In the genomic region with DNA sequence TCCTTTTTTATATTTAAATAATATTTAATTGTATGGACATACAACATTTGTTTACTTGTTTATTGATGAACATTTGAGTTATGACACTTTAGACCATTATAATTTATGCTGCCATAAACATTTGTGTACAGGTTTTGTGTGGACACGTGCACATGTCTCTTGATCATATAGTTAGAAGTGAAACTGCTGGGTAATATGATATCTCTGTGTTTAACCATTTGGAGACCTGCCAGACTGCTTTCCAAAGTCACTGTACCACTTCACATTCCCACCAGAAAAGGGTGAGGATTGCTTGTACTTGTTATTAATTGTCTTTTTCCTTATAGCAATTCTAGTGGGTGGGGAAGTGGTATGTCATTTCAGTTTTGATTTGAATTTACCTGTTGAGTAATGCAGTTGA, we compare ENCODE assay signal across 15 cellular contexts.
DNase-seq lines count a peak whose midpoint lies in the region; TF ChIP-seq lines count a peak whose summit lies in the region.
"Had no signal": no experiment of that assay in that cellular context is flagged by ENCODE, and none has a peak within 500 bp of the region (broad histone marks: within the 10 kb centered on the region; RNA-seq: fewer than 3 reads in every experiment).

No MANE protein-coding gene starts in this region.

- H3K36me3 ChIP-seq in fibroblast of lung (ENCODE audit: control insufficient read depth, insufficient read depth, low read length) (no peaks in the 10 kb centered on the region), ascending aorta (no peaks in the 10 kb centered on the region)
- H3K36me3 ChIP-seq: BLaER1, heart left ventricle, left lung had no signal

- H3K4me3 ChIP-seq in fibroblast of lung (replicated peaks in 1 of 4; ENCODE audit: control extremely low read depth in 1 of 4, insufficient read depth in 1 of 4, low read depth in 3 of 4, low read length in 4 of 4) (no peak overlapping the region), ascending aorta (no peak overlapping the region)
- H3K4me3 ChIP-seq: BLaER1, heart left ventricle, left lung had no signal

- no peak overlapping the region for H2AFZ ChIP-seq in fibroblast of lung (ENCODE audit: low read length)

- DNase-seq in H4 (ENCODE audit: low spot score): peak; percentile 19
- DNase-seq in NCI-H2029 treated with DMSO at 0.1 percent for 48 hours (lab: John Stamatoyannopoulos, UW): peak; percentile 57
- peak; percentile 62 for DNase-seq in NCI-H82 treated with DMSO at 0.1 percent for 48 hours (lab: John Stamatoyannopoulos, UW; ENCODE audit: unreplicated experiment)
- peak; percentile 28 to 36 for DNase-seq in fibroblast of lung (ENCODE audit: low read depth in 2 of 2)
- no peak for DNase-seq in activated naive CD4-positive, alpha-beta T cell treated with Interleukin-2 at 50 U/mL for 16 hours
- no peak for DNase-seq in stimulated activated naive CD4-positive, alpha-beta T cell treated with Interleukin-2 at 50 U/mL for 16 hours (lab: John Stamatoyannopoulos, UW)
- DNase-seq in ascending aorta (ENCODE audit: low spot score in 2 of 2): no peak
- DNase-seq in mucosa of gallbladder (ENCODE audit: low spot score): no peak
- DNase-seq: activated gamma-delta T cell treated with Interleukin-2 at 50 U/mL for 16 hours; heart left ventricle; left lung; natural killer cell; NK-92 treated with Interleukin-12 subunit alpha and Interleukin-12 subunit beta, amount 100 ng/mL, for 24 hours had no signal

- H3K4me1 ChIP-seq in fibroblast of lung (ENCODE audit: control insufficient read depth, extremely low read depth, insufficient read depth, low read length) (no peaks in the 10 kb centered on the region), ascending aorta (no peaks in the 10 kb centered on the region)
- H3K4me1 ChIP-seq: heart left ventricle, left lung had no signal

- no peaks in the 10 kb centered on the region for H3K9me3 ChIP-seq in fibroblast of lung (ENCODE audit: control insufficient read depth, insufficient read depth, low read depth, low read length)
- H3K9me3 ChIP-seq in ascending aorta: no peaks in the 10 kb centered on the region
- H3K9me3 ChIP-seq: BLaER1 had no signal

- H3K27me3 ChIP-seq in fibroblast of lung (ENCODE audit: control insufficient read depth, insufficient read depth, low read length) (no peaks in the 10 kb centered on the region), ascending aorta (no peaks in the 10 kb centered on the region)
- H3K27me3 ChIP-seq: BLaER1, heart left ventricle, left lung had no signal

- H3K4me2 ChIP-seq in fibroblast of lung (ENCODE audit: extremely low read depth, insufficient read depth, low read length): no peak overlapping the region
- H3K4me2 ChIP-seq: BLaER1, KMS-11 had no signal

- no peak overlapping the region for H3K9ac ChIP-seq in fibroblast of lung (ENCODE audit: insufficient read depth, low read length)
- H3K9ac ChIP-seq: BLaER1, KMS-11 had no signal

- intact Hi-C loops in ascending aorta (cut with DNase I): no loop called here

- TF ChIP-seq CTCF in fibroblast of lung (conservative IDR thresholded peaks at IDR 0.05 in 1 of 2, IDR thresholded peaks at IDR 0.05 in 1 of 2; ENCODE audit: low read depth in 1 of 2, low read length in 2 of 2) (no peak), ascending aorta (IDR thresholded peaks at IDR 0.05) (no peak)

- H3K27ac ChIP-seq in fibroblast of lung (ENCODE audit: insufficient read depth, low read length) (no peak overlapping the region), ascending aorta (no peak overlapping the region)
- H3K27ac ChIP-seq: BLaER1, heart left ventricle, KMS-11, left lung had no signal

- H3K79me2 ChIP-seq in fibroblast of lung (ENCODE audit: control insufficient read depth, insufficient read depth, low read length): no peaks in the 10 kb centered on the region

- H4K20me1 ChIP-seq in fibroblast of lung (ENCODE audit: control insufficient read depth, extremely low read depth, insufficient read depth, low read length): no peaks in the 10 kb centered on the region
- H4K20me1 ChIP-seq: BLaER1 had no signal

Comparison
In these comparisons a context has a peak if more than half of its experiments do, and no peak if none do; other contexts are left out.
1. DNase-seq: peak in H4 (single experiment), NCI-H2029 treated with DMSO at 0.1 percent for 48 hours (single experiment), NCI-H82 treated with DMSO at 0.1 percent for 48 hours (single experiment) and fibroblast of lung (2 of 2); none in activated naive CD4-positive, alpha-beta T cell treated with Interleukin-2 at 50 U/mL for 16 hours (single experiment), stimulated activated naive CD4-positive, alpha-beta T cell treated with Interleukin-2 at 50 U/mL for 16 hours (single experiment), ascending aorta (0 of 2) and mucosa of gallbladder (single experiment).